1 cellular context compared by ENCODE assay signal in the genomic region with DNA sequence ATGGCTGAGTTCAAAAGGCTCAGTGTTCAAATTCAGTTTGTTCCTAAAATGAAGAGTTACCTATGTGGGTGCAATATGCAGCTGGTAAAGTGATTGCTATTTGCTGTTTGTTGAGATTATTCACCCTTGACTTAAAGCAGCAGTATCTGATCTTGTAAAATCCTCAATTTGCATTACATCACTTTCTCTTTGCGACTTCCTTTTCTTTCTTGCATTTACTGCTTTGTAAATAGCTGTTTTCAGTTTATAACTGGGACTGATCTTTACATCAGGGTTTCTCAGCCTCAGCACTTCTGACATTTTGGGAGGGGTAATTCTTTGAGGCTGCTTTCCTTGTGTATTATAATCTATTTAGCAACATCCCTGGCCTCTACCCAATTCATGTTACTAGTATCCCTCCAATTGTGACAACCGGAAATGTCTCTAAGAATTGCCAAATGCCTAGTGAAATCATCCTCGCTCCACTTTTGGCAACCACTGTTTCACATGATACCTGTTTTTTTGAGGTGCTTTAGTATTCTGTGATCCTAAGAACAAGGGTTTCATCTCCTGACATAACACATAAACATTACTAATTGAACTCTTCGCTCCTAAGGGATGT.
TF ChIP-seq lines count a peak whose summit lies in the region.

No MANE protein-coding gene starts in this region.

TF ChIP-seq in HepG2, 621 proteins besides CTCF, POLR2A, EP300 and RAD21 (continued from another document):
- TF ChIP-seq, protein P1, sequence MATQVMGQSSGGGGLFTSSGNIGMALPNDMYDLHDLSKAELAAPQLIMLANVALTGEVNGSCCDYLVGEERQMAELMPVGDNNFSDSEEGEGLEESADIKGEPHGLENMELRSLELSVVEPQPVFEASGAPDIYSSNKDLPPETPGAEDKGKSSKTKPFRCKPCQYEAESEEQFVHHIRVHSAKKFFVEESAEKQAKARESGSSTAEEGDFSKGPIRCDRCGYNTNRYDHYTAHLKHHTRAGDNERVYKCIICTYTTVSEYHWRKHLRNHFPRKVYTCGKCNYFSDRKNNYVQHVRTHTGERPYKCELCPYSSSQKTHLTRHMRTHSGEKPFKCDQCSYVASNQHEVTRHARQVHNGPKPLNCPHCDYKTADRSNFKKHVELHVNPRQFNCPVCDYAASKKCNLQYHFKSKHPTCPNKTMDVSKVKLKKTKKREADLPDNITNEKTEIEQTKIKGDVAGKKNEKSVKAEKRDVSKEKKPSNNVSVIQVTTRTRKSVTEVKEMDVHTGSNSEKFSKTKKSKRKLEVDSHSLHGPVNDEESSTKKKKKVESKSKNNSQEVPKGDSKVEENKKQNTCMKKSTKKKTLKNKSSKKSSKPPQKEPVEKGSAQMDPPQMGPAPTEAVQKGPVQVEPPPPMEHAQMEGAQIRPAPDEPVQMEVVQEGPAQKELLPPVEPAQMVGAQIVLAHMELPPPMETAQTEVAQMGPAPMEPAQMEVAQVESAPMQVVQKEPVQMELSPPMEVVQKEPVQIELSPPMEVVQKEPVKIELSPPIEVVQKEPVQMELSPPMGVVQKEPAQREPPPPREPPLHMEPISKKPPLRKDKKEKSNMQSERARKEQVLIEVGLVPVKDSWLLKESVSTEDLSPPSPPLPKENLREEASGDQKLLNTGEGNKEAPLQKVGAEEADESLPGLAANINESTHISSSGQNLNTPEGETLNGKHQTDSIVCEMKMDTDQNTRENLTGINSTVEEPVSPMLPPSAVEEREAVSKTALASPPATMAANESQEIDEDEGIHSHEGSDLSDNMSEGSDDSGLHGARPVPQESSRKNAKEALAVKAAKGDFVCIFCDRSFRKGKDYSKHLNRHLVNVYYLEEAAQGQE (IDR thresholded peaks at IDR 0.05; ENCODE audit: borderline replicate concordance in 1 of 2, low read depth in 1 of 2, low read length in 2 of 2): no peak
- TF ChIP-seq ZKSCAN8 (CRISPR knock-in tag; IDR thresholded peaks at IDR 0.05; ENCODE audit: borderline replicate concordance): no peak
- no peak for TF ChIP-seq GATAD1 (CRISPR knock-in tag; IDR thresholded peaks at IDR 0.05)
- TF ChIP-seq IRF2 (CRISPR knock-in tag; IDR thresholded peaks at IDR 0.05): no peak
- TF ChIP-seq HOXA9 (CRISPR knock-in tag; IDR thresholded peaks at IDR 0.05; ENCODE audit: borderline replicate concordance): no peak
- TF ChIP-seq, protein P2, sequence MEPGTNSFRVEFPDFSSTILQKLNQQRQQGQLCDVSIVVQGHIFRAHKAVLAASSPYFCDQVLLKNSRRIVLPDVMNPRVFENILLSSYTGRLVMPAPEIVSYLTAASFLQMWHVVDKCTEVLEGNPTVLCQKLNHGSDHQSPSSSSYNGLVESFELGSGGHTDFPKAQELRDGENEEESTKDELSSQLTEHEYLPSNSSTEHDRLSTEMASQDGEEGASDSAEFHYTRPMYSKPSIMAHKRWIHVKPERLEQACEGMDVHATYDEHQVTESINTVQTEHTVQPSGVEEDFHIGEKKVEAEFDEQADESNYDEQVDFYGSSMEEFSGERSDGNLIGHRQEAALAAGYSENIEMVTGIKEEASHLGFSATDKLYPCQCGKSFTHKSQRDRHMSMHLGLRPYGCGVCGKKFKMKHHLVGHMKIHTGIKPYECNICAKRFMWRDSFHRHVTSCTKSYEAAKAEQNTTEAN (CRISPR knock-in tag; conservative IDR thresholded peaks at IDR 0.05): no peak
